Comparison of ENCODE assay signal across 8 cellular contexts in the genomic region with DNA sequence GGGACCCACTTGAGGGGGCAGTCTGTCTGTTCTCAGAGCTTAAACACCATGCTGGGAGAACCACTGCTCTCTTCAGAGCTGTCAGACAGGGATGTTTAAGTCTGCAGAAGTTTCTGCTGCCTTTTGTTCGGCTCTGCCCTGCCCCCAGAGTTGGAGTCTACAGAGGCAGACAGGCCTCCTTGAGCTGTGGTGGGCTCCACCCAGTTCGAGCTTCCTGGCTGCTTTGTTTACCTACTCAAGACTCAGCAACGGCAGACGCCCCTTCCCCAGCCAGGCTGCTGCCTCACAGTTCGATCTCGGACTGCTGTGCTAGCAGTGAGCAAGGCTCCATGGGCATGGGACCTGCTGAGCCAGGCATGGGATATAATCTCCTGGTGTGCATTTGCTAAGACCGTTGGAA. TPM values are rescaled to one million over a fixed set of nuclear protein-coding genes. Genes with fewer than 3 reads are reported as not detected.
DNase-seq lines count a peak whose midpoint lies in the region.
"Not testable (repeated sequence)": the region's sequence is repeated elsewhere in the genome, so short reads cannot be mapped to it uniquely, and the experiment has no call there.
"Had no signal": no experiment of that assay in that cellular context is flagged by ENCODE, and none has a peak within 500 bp of the region (broad histone marks: within the 10 kb centered on the region; RNA-seq: fewer than 3 reads in every experiment).

No MANE protein-coding gene starts in this region.

- POLR2A ChIA-PET in CD4-positive, alpha-beta memory T cell (lab: Charles Lee; ENCODE audit: partially characterized antibody): interaction anchor here (1.0 to 2.4 kb wide), 4 partner anchors 9 to 14 kb away, joined by 3 to 23 read pairs (median 10); a partner anchor contains a TSS
- POLR2A ChIA-PET in activated CD4-positive, alpha-beta memory T cell treated with anti-CD3 and anti-CD28 coated beads, Interleukin-2, amount 10 ng/mL, durations not matched to agents 7 days and 5 days (lab: Charles Lee): interaction anchor here (1.0 to 2.6 kb wide), 2 partner anchors 11 to 12 kb away, joined by 3 to 21 read pairs; a partner anchor contains a TSS

- not testable (repeated sequence) for H3K9me3 ChIP-seq in CD4-positive, alpha-beta memory T cell (ENCODE audit: control insufficient read depth in 1 of 2, low read length in 2 of 2); KOPT-K1 (ENCODE audit: insufficient read depth, low read length, poor library complexity, severe bottlenecking)

- H3K9me3 Mint-ChIP-seq in CD4-positive, alpha-beta memory T cell: peaks cover 0 to 16% (median 11%) of the 10 kb centered on the region in 8 donors
- H3K9me3 Mint-ChIP-seq in T-helper 2 cell treated with Interferon-gamma antibody and Interleukin-4, amounts not matched to agents 5 μg/mL and 100 μg/mL, for 36 hours; activated CD4-positive, alpha-beta memory T cell treated with anti-CD3 and anti-CD28 coated beads, Interleukin-2, amount 10 ng/mL, durations not matched to agents 7 days and 5 days; activated T-helper 1 cell treated with anti-CD3 and anti-CD28 coated beads, Interleukin-12 subunit alpha, Interleukin-12 subunit beta, Interleukin-2, Interleukin-4 antibody, amounts not matched to agents 30 ng/mL and 10 ng/mL and 1 ng/mL, durations not matched to agents 14 hours and 24 hours and 36 hours: not testable (repeated sequence)
- peaks cover 18% of the 10 kb centered on the region for H3K9me3 Mint-ChIP-seq in activated naive CD4-positive, alpha-beta T cell treated with anti-CD3 and anti-CD28 coated beads, Interleukin-2, amount 10 ng/mL, durations not matched to agents 7 days and 5 days

- H3K4me1 ChIP-seq in CD4-positive, alpha-beta memory T cell (ENCODE audit: insufficient read depth, low read length): peaks cover 13% of the 10 kb centered on the region

- not testable (repeated sequence) for H3K27me3 Mint-ChIP-seq in CD4-positive, alpha-beta memory T cell; activated T-helper 1 cell treated with anti-CD3 and anti-CD28 coated beads, Interleukin-12 subunit alpha, Interleukin-12 subunit beta, Interleukin-2, Interleukin-4 antibody, amounts not matched to agents 30 ng/mL and 10 ng/mL and 1 ng/mL, durations not matched to agents 14 hours and 24 hours and 36 hours (ENCODE audit: insufficient read depth)
- H3K27me3 Mint-ChIP-seq in T-helper 2 cell treated with Interferon-gamma antibody and Interleukin-4, amounts not matched to agents 5 μg/mL and 100 μg/mL, for 36 hours (ENCODE audit: low read depth): peaks cover 26% of the 10 kb centered on the region
- peaks cover 40% of the 10 kb centered on the region for H3K27me3 Mint-ChIP-seq in activated CD4-positive, alpha-beta memory T cell treated with anti-CD3 and anti-CD28 coated beads, Interleukin-2, amount 10 ng/mL, durations not matched to agents 7 days and 5 days
- peaks cover 28% of the 10 kb centered on the region for H3K27me3 Mint-ChIP-seq in activated naive CD4-positive, alpha-beta T cell treated with anti-CD3 and anti-CD28 coated beads, Interleukin-2, amount 10 ng/mL, durations not matched to agents 7 days and 5 days

- H3K27ac ChIP-seq in CD4-positive, alpha-beta memory T cell (ENCODE audit: low read depth, low read length): not testable (repeated sequence)
- H3K27ac ChIP-seq in KOPT-K1 (ENCODE audit: low read depth, low read length, poor library complexity, severe bottlenecking): peak overlapping the region; percentile 47

- intact Hi-C loops in CD4-positive, alpha-beta memory T cell (cut with micrococcal nuclease); activated T-helper 1 cell treated with anti-CD3 and anti-CD28 coated beads, Interleukin-12 subunit alpha, Interleukin-12 subunit beta, Interleukin-2, Interleukin-4 antibody, amounts not matched to agents 30 ng/mL and 10 ng/mL and 1 ng/mL, durations not matched to agents 14 hours and 24 hours and 36 hours (cut with micrococcal nuclease): not testable (repeated sequence)

- not testable (repeated sequence) for H3K27me3 ChIP-seq in CD4-positive, alpha-beta memory T cell (ENCODE audit: insufficient read depth, low read length)

- H3K36me3 ChIP-seq in CD4-positive, alpha-beta memory T cell (ENCODE audit: insufficient read depth, low read length); KOPT-K1 (ENCODE audit: insufficient read depth, low read length): not testable (repeated sequence)

- H3K27ac Mint-ChIP-seq in CD4-positive, alpha-beta memory T cell: peak overlapping the region in 3 of 7 donors; percentile 15 to 77 (median 67)
- H3K27ac Mint-ChIP-seq in T-helper 2 cell treated with Interferon-gamma antibody and Interleukin-4, amounts not matched to agents 5 μg/mL and 100 μg/mL, for 36 hours; activated T-helper 1 cell treated with anti-CD3 and anti-CD28 coated beads, Interleukin-12 subunit alpha, Interleukin-12 subunit beta, Interleukin-2, Interleukin-4 antibody, amounts not matched to agents 30 ng/mL and 10 ng/mL and 1 ng/mL, durations not matched to agents 14 hours and 24 hours and 36 hours: not testable (repeated sequence)
- H3K27ac Mint-ChIP-seq in activated CD4-positive, alpha-beta memory T cell treated with anti-CD3 and anti-CD28 coated beads, Interleukin-2, amount 10 ng/mL, durations not matched to agents 7 days and 5 days: peak overlapping the region; percentile 25
- H3K27ac Mint-ChIP-seq in activated naive CD4-positive, alpha-beta T cell treated with anti-CD3 and anti-CD28 coated beads, Interleukin-2, amount 10 ng/mL, durations not matched to agents 7 days and 5 days: peak overlapping the region; percentile 62

- H3K4me3 Mint-ChIP-seq in CD4-positive, alpha-beta memory T cell: peak overlapping the region in 7 of 8 donors; percentile 32 to 73 (median 53)
- peak overlapping the region; percentile 45 for H3K4me3 Mint-ChIP-seq in T-helper 2 cell treated with Interferon-gamma antibody and Interleukin-4, amounts not matched to agents 5 μg/mL and 100 μg/mL, for 36 hours
- not testable (repeated sequence) for H3K4me3 Mint-ChIP-seq in activated CD4-positive, alpha-beta memory T cell treated with anti-CD3 and anti-CD28 coated beads, Interleukin-2, amount 10 ng/mL, durations not matched to agents 7 days and 5 days; activated naive CD4-positive, alpha-beta T cell treated with anti-CD3 and anti-CD28 coated beads, Interleukin-2, amount 10 ng/mL, durations not matched to agents 7 days and 5 days
- peak overlapping the region; percentile 2 for H3K4me3 Mint-ChIP-seq in activated T-helper 1 cell treated with anti-CD3 and anti-CD28 coated beads, Interleukin-12 subunit alpha, Interleukin-12 subunit beta, Interleukin-2, Interleukin-4 antibody, amounts not matched to agents 30 ng/mL and 10 ng/mL and 1 ng/mL, durations not matched to agents 14 hours and 24 hours and 36 hours

- peak in 3 of 5 donors; percentile 10 to 42 (median 15) for DNase-seq in CD4-positive, alpha-beta memory T cell
- DNase-seq in T-helper 2 cell treated with Interferon-gamma antibody and Interleukin-4, amounts not matched to agents 5 μg/mL and 100 μg/mL, for 36 hours (ENCODE audit: low spot score); activated T-helper 1 cell treated with anti-CD3 and anti-CD28 coated beads, Interleukin-12 subunit alpha, Interleukin-12 subunit beta, Interleukin-2, Interleukin-4 antibody, amounts not matched to agents 30 ng/mL and 10 ng/mL and 1 ng/mL, durations not matched to agents 14 hours and 24 hours and 36 hours (ENCODE audit: low spot score): not testable (repeated sequence)
- peak; percentile 28 for DNase-seq in activated CD4-positive, alpha-beta memory T cell treated with anti-CD3 and anti-CD28 coated beads, Interleukin-2, amount 10 ng/mL, durations not matched to agents 7 days and 5 days
- DNase-seq in activated naive CD4-positive, alpha-beta T cell treated with anti-CD3 and anti-CD28 coated beads, Interleukin-2, amount 10 ng/mL, durations not matched to agents 7 days and 5 days: peak; percentile 57
- peak; percentile 17 for DNase-seq in central memory CD4-positive, alpha-beta T cell

- CTCF ChIA-PET in CD4-positive, alpha-beta memory T cell (lab: Charles Lee; ENCODE audit: partially characterized antibody): interaction anchor here (2.7 kb wide), 1 partner anchor 12 kb away, joined by 20 read pairs; a partner anchor contains a TSS
- CTCF ChIA-PET in activated CD4-positive, alpha-beta memory T cell treated with anti-CD3 and anti-CD28 coated beads, Interleukin-2, amount 10 ng/mL, durations not matched to agents 7 days and 5 days (lab: Charles Lee): interaction anchor here (0.8 to 1.5 kb wide), 2 partner anchors 10 to 11 kb away, joined by 3 to 10 read pairs; no protein-coding TSS in a partner anchor
- CTCF ChIA-PET in activated naive CD4-positive, alpha-beta T cell treated with anti-CD3 and anti-CD28 coated beads, Interleukin-2, amount 10 ng/mL, durations not matched to agents 7 days and 5 days (lab: Charles Lee): interaction anchor here (1.9 kb wide), 1 partner anchor 12 kb away, joined by 5 read pairs; a partner anchor contains a TSS

- peaks cover 12 to 20% (median 16%) of the 10 kb centered on the region in 4 donors for H3K4me1 Mint-ChIP-seq in CD4-positive, alpha-beta memory T cell
- peaks cover 28% of the 10 kb centered on the region for H3K4me1 Mint-ChIP-seq in T-helper 2 cell treated with Interferon-gamma antibody and Interleukin-4, amounts not matched to agents 5 μg/mL and 100 μg/mL, for 36 hours (ENCODE audit: low read depth)
- H3K4me1 Mint-ChIP-seq in activated CD4-positive, alpha-beta memory T cell treated with anti-CD3 and anti-CD28 coated beads, Interleukin-2, amount 10 ng/mL, durations not matched to agents 7 days and 5 days: peaks cover 15% of the 10 kb centered on the region
- H3K4me1 Mint-ChIP-seq in activated T-helper 1 cell treated with anti-CD3 and anti-CD28 coated beads, Interleukin-12 subunit alpha, Interleukin-12 subunit beta, Interleukin-2, Interleukin-4 antibody, amounts not matched to agents 30 ng/mL and 10 ng/mL and 1 ng/mL, durations not matched to agents 14 hours and 24 hours and 36 hours (ENCODE audit: low read depth): peaks cover 26% of the 10 kb centered on the region
- H3K4me1 Mint-ChIP-seq in activated naive CD4-positive, alpha-beta T cell treated with anti-CD3 and anti-CD28 coated beads, Interleukin-2, amount 10 ng/mL, durations not matched to agents 7 days and 5 days: peaks cover 23% of the 10 kb centered on the region

- not testable (repeated sequence) for H3K36me3 Mint-ChIP-seq in CD4-positive, alpha-beta memory T cell; T-helper 2 cell treated with Interferon-gamma antibody and Interleukin-4, amounts not matched to agents 5 μg/mL and 100 μg/mL, for 36 hours (ENCODE audit: low read depth); activated CD4-positive, alpha-beta memory T cell treated with anti-CD3 and anti-CD28 coated beads, Interleukin-2, amount 10 ng/mL, durations not matched to agents 7 days and 5 days (ENCODE audit: low read depth); activated T-helper 1 cell treated with anti-CD3 and anti-CD28 coated beads, Interleukin-12 subunit alpha, Interleukin-12 subunit beta, Interleukin-2, Interleukin-4 antibody, amounts not matched to agents 30 ng/mL and 10 ng/mL and 1 ng/mL, durations not matched to agents 14 hours and 24 hours and 36 hours (ENCODE audit: low read depth)
- H3K36me3 Mint-ChIP-seq in activated naive CD4-positive, alpha-beta T cell treated with anti-CD3 and anti-CD28 coated beads, Interleukin-2, amount 10 ng/mL, durations not matched to agents 7 days and 5 days: peaks cover 15% of the 10 kb centered on the region

- H3K4me3 ChIP-seq in CD4-positive, alpha-beta memory T cell (ENCODE audit: low read length in 2 of 2): not testable (repeated sequence)

RNA-seq across cellular contexts. Expression of a gene that starts 11.1 kb away (rescaled TPM):
- total RNA-seq in CD4-positive, alpha-beta memory T cell: under 1 TPM in 1 of 2 experiments, not detected in 1; 0.23 TPM
- polyA plus RNA-seq in CD4-positive, alpha-beta memory T cell: not detected
- 10 to 100 TPM; 65.1 to 69.0 TPM for total RNA-seq in activated CD4-positive, alpha-beta memory T cell treated with anti-CD3 and anti-CD28 coated beads, Interleukin-2, amount 10 ng/mL, durations not matched to agents 7 days and 5 days
- 23.8 and 31.0 TPM in 2 replicates for total RNA-seq in activated T-helper 1 cell treated with anti-CD3 and anti-CD28 coated beads, Interleukin-12 subunit alpha, Interleukin-12 subunit beta, Interleukin-2, Interleukin-4 antibody, amounts not matched to agents 30 ng/mL and 10 ng/mL and 1 ng/mL, durations not matched to agents 14 hours and 24 hours and 36 hours
- polyA plus RNA-seq: IgD-negative memory B cell had no signal

Comparison
In these comparisons a context has a peak if more than half of its experiments do, and no peak if none do; other contexts are left out.
1. RNA of a gene that starts 11.1 kb away (total RNA-seq): 65.1 to 69.0 TPM in activated CD4-positive, alpha-beta memory T cell treated with anti-CD3 and anti-CD28 coated beads, Interleukin-2, amount 10 ng/mL, durations not matched to agents 7 days and 5 days and 23.8 to 31.0 TPM in activated T-helper 1 cell treated with anti-CD3 and anti-CD28 coated beads, Interleukin-12 subunit alpha, Interleukin-12 subunit beta, Interleukin-2, Interleukin-4 antibody, amounts not matched to agents 30 ng/mL and 10 ng/mL and 1 ng/mL, durations not matched to agents 14 hours and 24 hours and 36 hours; 0.23 TPM in CD4-positive, alpha-beta memory T cell; every median in the first group is over 10 times any median in the second.